12 cellular contexts compared by ENCODE assay signal in genomic region chr1:7702365-7702764, GRCh38.
A peak's percentile ranks its signal among the peaks of the same experiment; 100 is the strongest.
DNase-seq lines count a peak whose midpoint lies in the region; ATAC-seq, FAIRE-seq and TF ChIP-seq lines count a peak whose summit lies in the region.
"Had no signal": no experiment of that assay in that cellular context is flagged by ENCODE, and none has a peak within 500 bp of the region (broad histone marks: within the 10 kb centered on the region; RNA-seq: fewer than 3 reads in every experiment).

No MANE protein-coding gene starts in this region.

- no peak for TF ChIP-seq RAD21 in HepG2 (CRISPR knock-in tag; IDR thresholded peaks at IDR 0.05)

- H3K4me1 Mint-ChIP-seq in CD8-positive, alpha-beta T cell (ENCODE audit: low read depth) = peaks cover 22% of the 10 kb centered on the region

- POLR2A ChIA-PET in HepG2 (lab: Yijun Ruan, JAX) = interaction anchor here (1.9 to 6.6 kb wide), 3 partner anchors 9 to 21 kb away, joined by 6 to 94 read pairs (median 23); no protein-coding TSS in a partner anchor
- POLR2A ChIA-PET in CD8-positive, alpha-beta T cell (lab: Charles Lee) = no interaction called here

- H3K36me3 ChIP-seq in HepG2 (replicated peaks in 1 of 2; ENCODE audit: control insufficient read depth in 1 of 2, insufficient read depth in 2 of 2, low read length in 2 of 2) (no peaks in the 10 kb centered on the region), right lobe of liver (no peaks in the 10 kb centered on the region), iPS-20b (ENCODE audit: insufficient read depth, low read depth, low read length) (no peaks in the 10 kb centered on the region), suprapubic skin (no peaks in the 10 kb centered on the region)
- no peaks in the 10 kb centered on the region for H3K36me3 ChIP-seq in CD8-positive, alpha-beta T cell (ENCODE audit: insufficient read depth, low read length)

- TF ChIP-seq CTCF in HepG2 (CRISPR knock-in tag; IDR thresholded peaks at IDR 0.05) = no peak
- no peak for TF ChIP-seq CTCF in right lobe of liver (IDR thresholded peaks at IDR 0.05)
- TF ChIP-seq CTCF in suprapubic skin (IDR thresholded peaks at IDR 0.05) = no peak
- TF ChIP-seq CTCF in CD8-positive, alpha-beta T cell (IDR thresholded peaks at IDR 0.05) = no peak

- H3K4me3 ChIP-seq in HepG2 (replicated peaks in 1 of 3; ENCODE audit: insufficient read depth in 1 of 3, low read depth in 2 of 3, low read length in 3 of 3) = no peak overlapping the region
- no peak overlapping the region for H3K4me3 ChIP-seq in right lobe of liver
- peak overlapping the region; percentile 65; the same call in 1 of the 2 replicates for H3K4me3 ChIP-seq in iPS-20b (ENCODE audit: low read length)
- H3K4me3 ChIP-seq in suprapubic skin = no peak overlapping the region
- no peak overlapping the region for H3K4me3 ChIP-seq in CD8-positive, alpha-beta T cell (ENCODE audit: low read depth, low read length)

- H3K79me2 ChIP-seq in HepG2 (ENCODE audit: insufficient read depth, low read length) = no peaks in the 10 kb centered on the region

- peaks cover 33% of the 10 kb centered on the region for H3K27me3 Mint-ChIP-seq in CD8-positive, alpha-beta T cell (ENCODE audit: low read depth)

- no peak overlapping the region for H3K4me3 Mint-ChIP-seq in CD8-positive, alpha-beta T cell

- H3K4me1 ChIP-seq in HepG2 (ENCODE audit: insufficient read depth, low read length) = peaks cover 15% of the 10 kb centered on the region
- H3K4me1 ChIP-seq in right lobe of liver = no peaks in the 10 kb centered on the region
- H3K4me1 ChIP-seq in iPS-20b (ENCODE audit: insufficient read depth, low read length) = peaks cover 17% of the 10 kb centered on the region
- H3K4me1 ChIP-seq in suprapubic skin = peaks cover 21% of the 10 kb centered on the region
- peaks cover 4% of the 10 kb centered on the region for H3K4me1 ChIP-seq in CD8-positive, alpha-beta T cell (ENCODE audit: insufficient read depth, low read length)

- H3K9ac ChIP-seq in HepG2 (ENCODE audit: insufficient read depth, low read depth, low read length) (no peak overlapping the region), iPS-20b (ENCODE audit: low read depth, low read length) (no peak overlapping the region)

- ATAC-seq in HepG2 (peak; percentile 43), right lobe of liver (no peak), HG03520 (IDR thresholded peaks at IDR 0.05; ENCODE audit: unreplicated experiment) (no peak)
- no peak for ATAC-seq in CD8-positive, alpha-beta T cell

- no peak overlapping the region for H3K27ac Mint-ChIP-seq in CD8-positive, alpha-beta T cell

- peak overlapping the region; percentile 91; the same call in 1 of the 2 replicates for H3K4me2 ChIP-seq in HepG2 (ENCODE audit: low read depth, low read length)

- H4K20me1 ChIP-seq in HepG2 (ENCODE audit: insufficient read depth, low read length) = no peaks in the 10 kb centered on the region

- no TSS peak for BruUV-seq in HepG2 (replicated peaks; lab: Mats Ljungman, UMichigan)

- H3K27me3 ChIP-seq in HepG2 (ENCODE audit: control insufficient read depth in 1 of 2, insufficient read depth in 2 of 2, low read length in 2 of 2) (0 out of 5 replicates have a peak, but pooled peaks cover 0 to 3% of the 10 kb centered on the region in 2 experiments), right lobe of liver (no peaks in the 10 kb centered on the region), iPS-20b (ENCODE audit: insufficient read depth, low read length) (peaks cover 43% of the 10 kb centered on the region), suprapubic skin (no peaks in the 10 kb centered on the region)
- H3K27me3 ChIP-seq in CD8-positive, alpha-beta T cell (ENCODE audit: insufficient read depth, low read length) = peaks cover 14% of the 10 kb centered on the region

- H3K9me3 Mint-ChIP-seq in CD8-positive, alpha-beta T cell = no peaks in the 10 kb centered on the region

- in situ Hi-C loops in HepG2 (cut with HindIII; ENCODE audit: extremely low pct_ligation_motif_present, low pct_unique_long_range_greater_than_20kb) = no loop called here

- H3K36me3 Mint-ChIP-seq in CD8-positive, alpha-beta T cell = no peaks in the 10 kb centered on the region

- DNase-seq in HepG2 (ENCODE audit: low spot score) (no peak), right lobe of liver (no peak), NCI-H748 (lab: John Stamatoyannopoulos, UW; ENCODE audit: unreplicated experiment) (peak; percentile 66), suprapubic skin (ENCODE audit: low spot score in 2 of 2) (no peak)
- DNase-seq in CD8-positive, alpha-beta T cell = no peak
- no peak for DNase-seq in NK-92 treated with Interleukin-12 subunit alpha and Interleukin-12 subunit beta, amount 100 ng/mL, for 24 hours (lab: John Stamatoyannopoulos, UW)
- DNase-seq: activated T-cell treated with anti-CD3 and anti-CD28 coated beads, Interleukin-2, amount 50 U/mL, for 1 hour; GDM1; NCI-H524 treated with DMSO at 0.1 percent for 48 hours; SHP77 treated with DMSO at 0.1 percent for 48 hours had no signal

- no peak for FAIRE-seq in HepG2 (lab: Jason Lieb, UNC)

- TF ChIP-seq EP300 in HepG2 (IDR thresholded peaks at IDR 0.05; ENCODE audit: low read depth in 2 of 2, low read length in 2 of 2) (no peak), HepG2 (CRISPR knock-in tag; IDR thresholded peaks at IDR 0.05; ENCODE audit: borderline replicate concordance) (no peak), suprapubic skin (IDR thresholded peaks at IDR 0.05) (no peak)

- CTCF ChIA-PET in HepG2 (lab: Yijun Ruan, JAX; ENCODE audit: low intra/inter-chr PET ratio, low total read pairs) = no interaction called here
- CTCF ChIA-PET in CD8-positive, alpha-beta T cell (lab: Charles Lee) = no interaction called here

- 16% methylated on average over 5 of the region's 5 CpGs for WGBS in HepG2 (ENCODE audit: low lambda C conversion rate)
- WGBS in right lobe of liver (ENCODE audit: insufficient coverage, low coverage, low lambda C conversion rate, missing lambda C conversion rate) = 26% methylated on average over 3 of the region's 5 CpGs
- 32% methylated on average over 5 of the region's 5 CpGs for WGBS in suprapubic skin

- H3K27ac ChIP-seq in HepG2 (ENCODE audit: extremely low read length, insufficient read depth, low read length) (no peak overlapping the region), right lobe of liver (no peak overlapping the region), iPS-20b (ENCODE audit: low read length) (no peak overlapping the region), suprapubic skin (no peak overlapping the region)
- no peak overlapping the region for H3K27ac ChIP-seq in CD8-positive, alpha-beta T cell (ENCODE audit: low read depth, low read length)

- TF ChIP-seq POLR2A in HepG2 (IDR thresholded peaks at IDR 0.05; ENCODE audit: insufficient read depth in 1 of 2, low read depth in 2 of 2, low read length in 2 of 2) = no peak
- TF ChIP-seq POLR2A in right lobe of liver (IDR thresholded peaks at IDR 0.05) = no peak
- TF ChIP-seq POLR2A in suprapubic skin (IDR thresholded peaks at IDR 0.05) = no peak

- H3K9me3 ChIP-seq in HepG2 (ENCODE audit: low read length) (no peaks in the 10 kb centered on the region), right lobe of liver (no peaks in the 10 kb centered on the region), iPS-20b (ENCODE audit: insufficient read depth, low read depth, low read length) (no peaks in the 10 kb centered on the region), suprapubic skin (no peaks in the 10 kb centered on the region)
- H3K9me3 ChIP-seq in CD8-positive, alpha-beta T cell (ENCODE audit: low read length) = no peaks in the 10 kb centered on the region

- intact Hi-C loops in HepG2 (cut with micrococcal nuclease; ENCODE audit: unreplicated experiment) = loop anchor here (5.0 to 10.0 kb wide), 2 partner anchors 35 to 52 kb away; no protein-coding TSS in a partner anchor
- intact Hi-C loops in right lobe of liver (cut with DNase I) = no loop called here
- intact Hi-C loops in CD8-positive, alpha-beta T cell (cut with DNase I, micrococcal nuclease) = loop anchor here in 1 of 2 experiments (5.0 kb wide), 1 partner anchor 920 kb away; no protein-coding TSS in a partner anchor

- no peak overlapping the region for H2AFZ ChIP-seq in HepG2 (ENCODE audit: low read length)

TF ChIP-seq in HepG2, 621 proteins besides CTCF, POLR2A, EP300 and RAD21 (continues in another document):
- TF ChIP-seq MEIS1 (CRISPR knock-in tag; IDR thresholded peaks at IDR 0.05; ENCODE audit: borderline replicate concordance) (0 out of 2 replicates have a peak, but pooled peaks have one; percentile 20), ZNF367 (CRISPR knock-in tag; IDR thresholded peaks at IDR 0.05; ENCODE audit: borderline replicate concordance) (no peak), ZNF580 (CRISPR knock-in tag; IDR thresholded peaks at IDR 0.05; ENCODE audit: borderline replicate concordance, low read depth) (no peak), ZBTB7A (CRISPR knock-in tag; IDR thresholded peaks at IDR 0.05) (no peak), ZNF292 (CRISPR knock-in tag; IDR thresholded peaks at IDR 0.05; ENCODE audit: borderline replicate concordance, low read depth) (peak; percentile 38; the same call in 1 of the 2 replicates), ZFP36L1 (CRISPR knock-in tag; IDR thresholded peaks at IDR 0.05) (no peak), ZNF337 (CRISPR knock-in tag; IDR thresholded peaks at IDR 0.05; ENCODE audit: borderline replicate concordance, low read depth) (no peak), GABPA (IDR thresholded peaks at IDR 0.05; ENCODE audit: low read depth, low read length) (no peak), GABPA (CRISPR knock-in tag; IDR thresholded peaks at IDR 0.05; ENCODE audit: low read depth) (no peak), SRF (IDR thresholded peaks at IDR 0.05; ENCODE audit: low read depth, low read length) (no peak), RBM22 (optimal IDR thresholded peaks at IDR 0.05; ENCODE audit: low read length) (no peak), CSRNP1 (CRISPR knock-in tag; IDR thresholded peaks at IDR 0.05) (no peak), MEF2D (CRISPR knock-in tag; IDR thresholded peaks at IDR 0.05) (0 out of 2 replicates have a peak, but pooled peaks have one; percentile 25), MTA3 (CRISPR knock-in tag; IDR thresholded peaks at IDR 0.05) (no peak)
